In genomic region chr16:66872927-66873684, GRCh38 we compare ENCODE assay signal across 8 cellular contexts. TPM values are rescaled to one million over a fixed set of nuclear protein-coding genes. Genes with fewer than 3 reads are reported as not detected.
DNase-seq lines count a peak whose midpoint lies in the region; ATAC-seq and TF ChIP-seq lines count a peak whose summit lies in the region.

No MANE protein-coding gene starts in this region.

- H3K4me1 ChIP-seq in right atrium auricular region (peaks cover 0 to 6% of the 10 kb centered on the region in 2 donors), prostate gland (replicated peaks) (no peaks in the 10 kb centered on the region), urinary bladder (ENCODE audit: insufficient read depth) (no peaks in the 10 kb centered on the region)

- H3K4me3 ChIP-seq in GM12865 (ENCODE audit: low read depth, low read length) (peak overlapping the region; percentile 56), NB4 (ENCODE audit: low read depth, low read length) (peak overlapping the region; percentile 63), right atrium auricular region (peak overlapping the region; percentile 28 to 36), prostate gland (peak overlapping the region; percentile 20 to 22), urinary bladder (ENCODE audit: low read depth, low read length) (peak overlapping the region; percentile 22)

- H3K9me3 ChIP-seq in right atrium auricular region (no peaks in the 10 kb centered on the region), prostate gland (no peaks in the 10 kb centered on the region)

- intact Hi-C loops in prostate gland (cut with DNase I), result loop anchor here (2.0 to 5.0 kb wide), 2 partner anchors 41 to 144 kb away; partner anchors contain the start of gene NAE1

- no peaks in the 10 kb centered on the region for H3K27me3 ChIP-seq in right atrium auricular region
- H3K27me3 ChIP-seq in prostate gland (replicated peaks; ENCODE audit: insufficient read depth), result no peaks in the 10 kb centered on the region

- H3K36me3 ChIP-seq in right atrium auricular region, result no peaks in the 10 kb centered on the region
- H3K36me3 ChIP-seq in prostate gland, result no peaks in the 10 kb centered on the region
- H3K36me3 ChIP-seq in urinary bladder (ENCODE audit: insufficient read depth), result no peaks in the 10 kb centered on the region

- peak; percentile 96 for DNase-seq in GM12865 (ENCODE audit: low read depth)
- peak; percentile 100 for DNase-seq in NB4 (ENCODE audit: low read depth)
- DNase-seq in T-helper 1 cell, result peak; percentile 71 to 99 (median 75)
- peak in 55 of 56 donors; percentile 9 to 90 (median 70) for DNase-seq in amygdala (lab: John Stamatoyannopoulos, UW)
- DNase-seq in right atrium auricular region (ENCODE audit: low spot score), result peak; percentile 91
- DNase-seq in prostate gland (ENCODE audit: low spot score), result peak; percentile 74

- TF ChIP-seq POLR2A in NB4 (IDR thresholded peaks at IDR 0.05; ENCODE audit: extremely low read depth, insufficient read length) (peak; percentile 44), prostate gland (IDR thresholded peaks at IDR 0.05) (no peak)

- ATAC-seq in HG02588 (IDR thresholded peaks at IDR 0.05; ENCODE audit: unreplicated experiment), result peak; percentile 73

- 3% methylated on average over 37 of the region's 40 CpGs for WGBS in prostate gland
- WGBS in urinary bladder, result 4% methylated on average over 40 of the region's 40 CpGs

- peak; percentile 96 for TF ChIP-seq CTCF in GM12865 (IDR thresholded peaks at IDR 0.05; ENCODE audit: insufficient read depth, low read depth, low read length, missing control alignments)
- peak; percentile 90 for TF ChIP-seq CTCF in NB4 (IDR thresholded peaks at IDR 0.05; ENCODE audit: low read depth, low read length)
- peak; percentile 92 to 96 for TF ChIP-seq CTCF in right atrium auricular region (IDR thresholded peaks at IDR 0.05)
- TF ChIP-seq CTCF in prostate gland (IDR thresholded peaks at IDR 0.05), result peak; percentile 82 to 93 (median 87)

- H3K27ac ChIP-seq in right atrium auricular region (peak overlapping the region; percentile 37 to 59), prostate gland (peak overlapping the region in 1 of 2 donors; percentile 33), urinary bladder (ENCODE audit: low read depth) (no peak overlapping the region)

RNA-seq across cellular contexts. Expression of gene PDP2, which starts 7.2 kb away (rescaled TPM):
- total RNA-seq in right atrium auricular region (1 to 10 TPM; 1.7 to 3.4 TPM), prostate gland (10 to 100 TPM in 1 of 2 donors, 1 to 10 TPM in 1; 9.2 to 21.9 TPM), urinary bladder (5.6 TPM)
- 5.0 TPM for polyA plus RNA-seq in urinary bladder

RNA-seq across cellular contexts. Expression of gene CA7, which starts 28.9 kb away (rescaled TPM):
- total RNA-seq in right atrium auricular region (not detected), prostate gland (1 to 10 TPM in 1 of 2 donors, not detected in 1; 1.9 TPM), urinary bladder (not detected)
- polyA plus RNA-seq in urinary bladder, result not detected

RNA-seq across cellular contexts. Expression of gene NAE1, which starts 42.3 kb away (rescaled TPM):
- total RNA-seq in right atrium auricular region (10 to 100 TPM; 25.6 to 27.3 TPM), prostate gland (10 to 100 TPM; 39.6 to 58.2 TPM), urinary bladder (74.4 TPM)
- polyA plus RNA-seq in urinary bladder, result 36.2 TPM

RNA-seq across cellular contexts. Expression of gene CDH16, which starts 45.6 kb away (rescaled TPM):
- total RNA-seq in right atrium auricular region (1 to 10 TPM in 1 of 2 donors, under 1 TPM in 1; 0.79 to 1.4 TPM), prostate gland (not detected), urinary bladder (not detected)
- polyA plus RNA-seq in urinary bladder, result not detected

RNA-seq across cellular contexts. Expression of gene RRAD, which starts 52.2 kb away (rescaled TPM):
- total RNA-seq in right atrium auricular region (100 to 1,000 TPM; 173 to 266 TPM), prostate gland (10 to 100 TPM; 17.0 to 37.0 TPM), urinary bladder (7.0 TPM)
- 26.1 TPM for polyA plus RNA-seq in urinary bladder
